1 cellular context compared by ENCODE assay signal in genomic region chr3:123084738-123085237, GRCh38.
TF ChIP-seq lines count a peak whose summit lies in the region.

No MANE protein-coding gene starts in this region.

TF ChIP-seq in HepG2, 621 proteins besides CTCF, POLR2A, EP300 and RAD21 (continued from another document):
- TF ChIP-seq ZNF770 (CRISPR knock-in tag; IDR thresholded peaks at IDR 0.05) = peak; percentile 72
- peak; percentile 63; the same call in 1 of the 2 replicates for TF ChIP-seq KDM6A (CRISPR knock-in tag; IDR thresholded peaks at IDR 0.05; ENCODE audit: low read depth)
- TF ChIP-seq FOXP4 (CRISPR knock-in tag; IDR thresholded peaks at IDR 0.05) = peak; percentile 30; the same call in 1 of the 2 replicates
- TF ChIP-seq XRCC5 (optimal IDR thresholded peaks at IDR 0.05; ENCODE audit: low read length) = peak; percentile 0
- TF ChIP-seq SMARCE1 (IDR thresholded peaks at IDR 0.05; ENCODE audit: borderline replicate concordance) = no peak
- no peak for TF ChIP-seq ZNF547 (CRISPR knock-in tag; IDR thresholded peaks at IDR 0.05)
- no peak for TF ChIP-seq ETV6 (CRISPR knock-in tag; conservative IDR thresholded peaks at IDR 0.05)
